1 cellular context compared by ENCODE assay signal in the genomic region with DNA sequence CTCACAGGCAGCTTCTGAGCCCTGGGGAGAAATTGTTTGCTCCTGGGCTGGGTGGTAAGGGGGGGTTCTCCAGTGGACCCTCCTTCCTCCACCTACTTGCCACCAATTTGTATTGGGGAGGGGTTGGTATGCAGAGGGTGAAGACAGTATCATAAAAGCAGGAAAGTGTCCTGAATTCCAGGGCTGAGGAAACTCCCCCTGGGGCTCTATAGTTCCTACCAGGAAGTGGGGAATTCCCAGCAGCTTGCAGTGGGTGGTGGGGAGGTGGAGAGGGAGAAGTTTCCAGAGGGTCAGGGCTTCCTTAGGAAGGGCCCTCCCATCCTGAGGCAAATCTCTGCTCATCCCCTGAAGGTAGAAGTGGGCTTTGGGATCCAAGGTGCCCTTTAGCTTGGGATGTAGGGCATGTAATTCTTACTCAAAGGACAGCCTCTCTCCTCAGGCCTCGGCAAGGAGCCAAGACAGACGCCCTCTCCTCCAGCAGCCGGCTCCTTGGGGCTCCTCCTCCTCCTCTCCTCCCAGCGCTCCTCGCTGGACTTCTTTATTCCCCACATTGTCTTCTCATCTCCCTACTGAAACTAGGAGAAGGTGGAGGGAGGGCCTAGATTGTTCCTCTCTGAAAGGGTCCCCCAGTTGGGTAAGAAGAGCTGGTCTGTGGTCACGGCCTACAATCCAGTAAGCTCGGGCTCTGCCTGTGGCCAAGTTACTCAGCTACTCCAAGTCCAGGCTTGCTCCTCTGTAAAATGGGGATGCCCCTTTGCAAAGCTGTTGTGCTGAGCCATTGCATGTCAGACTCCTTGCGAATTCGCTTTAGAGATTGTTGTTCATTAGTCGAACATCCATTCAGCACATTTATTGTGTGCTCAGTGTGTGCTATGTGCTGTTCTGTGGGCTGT.
TF ChIP-seq lines count a peak whose summit lies in the region.

No MANE protein-coding gene starts in this region.

TF ChIP-seq in K562, 482 proteins besides CTCF, POLR2A, EP300 and RAD21:
- TF ChIP-seq, protein P1, sequence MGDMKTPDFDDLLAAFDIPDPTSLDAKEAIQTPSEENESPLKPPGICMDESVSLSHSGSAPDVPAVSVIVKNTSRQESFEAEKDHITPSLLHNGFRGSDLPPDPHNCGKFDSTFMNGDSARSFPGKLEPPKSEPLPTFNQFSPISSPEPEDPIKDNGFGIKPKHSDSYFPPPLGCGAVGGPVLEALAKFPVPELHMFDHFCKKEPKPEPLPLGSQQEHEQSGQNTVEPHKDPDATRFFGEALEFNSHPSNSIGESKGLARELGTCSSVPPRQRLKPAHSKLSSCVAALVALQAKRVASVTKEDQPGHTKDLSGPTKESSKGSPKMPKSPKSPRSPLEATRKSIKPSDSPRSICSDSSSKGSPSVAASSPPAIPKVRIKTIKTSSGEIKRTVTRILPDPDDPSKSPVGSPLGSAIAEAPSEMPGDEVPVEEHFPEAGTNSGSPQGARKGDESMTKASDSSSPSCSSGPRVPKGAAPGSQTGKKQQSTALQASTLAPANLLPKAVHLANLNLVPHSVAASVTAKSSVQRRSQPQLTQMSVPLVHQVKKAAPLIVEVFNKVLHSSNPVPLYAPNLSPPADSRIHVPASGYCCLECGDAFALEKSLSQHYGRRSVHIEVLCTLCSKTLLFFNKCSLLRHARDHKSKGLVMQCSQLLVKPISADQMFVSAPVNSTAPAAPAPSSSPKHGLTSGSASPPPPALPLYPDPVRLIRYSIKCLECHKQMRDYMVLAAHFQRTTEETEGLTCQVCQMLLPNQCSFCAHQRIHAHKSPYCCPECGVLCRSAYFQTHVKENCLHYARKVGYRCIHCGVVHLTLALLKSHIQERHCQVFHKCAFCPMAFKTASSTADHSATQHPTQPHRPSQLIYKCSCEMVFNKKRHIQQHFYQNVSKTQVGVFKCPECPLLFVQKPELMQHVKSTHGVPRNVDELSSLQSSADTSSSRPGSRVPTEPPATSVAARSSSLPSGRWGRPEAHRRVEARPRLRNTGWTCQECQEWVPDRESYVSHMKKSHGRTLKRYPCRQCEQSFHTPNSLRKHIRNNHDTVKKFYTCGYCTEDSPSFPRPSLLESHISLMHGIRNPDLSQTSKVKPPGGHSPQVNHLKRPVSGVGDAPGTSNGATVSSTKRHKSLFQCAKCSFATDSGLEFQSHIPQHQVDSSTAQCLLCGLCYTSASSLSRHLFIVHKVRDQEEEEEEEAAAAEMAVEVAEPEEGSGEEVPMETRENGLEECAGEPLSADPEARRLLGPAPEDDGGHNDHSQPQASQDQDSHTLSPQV (IDR thresholded peaks at IDR 0.05) = peak; percentile 48; the same call in 1 of the 2 replicates
- no peak for TF ChIP-seq NCOA1 (IDR thresholded peaks at IDR 0.05; ENCODE audit: low read depth)
- peak; percentile 51 for TF ChIP-seq NFIC (IDR thresholded peaks at IDR 0.05)
